1 cellular context compared by ENCODE assay signal in the genomic region with DNA sequence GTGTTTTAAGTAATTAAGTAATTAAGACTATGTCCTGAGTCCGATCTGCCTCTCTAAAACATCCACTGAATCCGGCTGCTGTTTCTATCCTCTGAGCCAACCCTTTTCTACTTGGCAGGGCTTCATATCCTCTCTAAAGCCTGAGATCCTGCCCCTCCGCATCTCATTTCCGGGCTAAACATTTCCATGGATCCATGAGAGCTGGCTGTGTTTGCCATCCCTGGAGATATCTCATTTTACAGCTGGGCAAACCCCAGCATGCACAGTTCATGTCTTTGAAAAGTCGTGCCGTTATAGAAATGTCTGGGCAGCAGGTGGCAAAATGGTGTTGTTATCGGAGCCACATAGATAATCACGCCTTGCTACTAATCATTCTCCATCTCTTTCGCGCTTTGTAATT.
TF ChIP-seq lines count a peak whose summit lies in the region.

No MANE protein-coding gene starts in this region.

TF ChIP-seq in H1, 55 proteins besides CTCF, POLR2A, EP300 and RAD21 (continued from another document):
- no peak for TF ChIP-seq TEAD4 (IDR thresholded peaks at IDR 0.05; ENCODE audit: low read depth, low read length)
- TF ChIP-seq RNF2 (IDR thresholded peaks at IDR 0.05; ENCODE audit: borderline replicate concordance, low read depth, low read length, missing control alignments, poor library complexity, severe bottlenecking): no peak
- no peak for TF ChIP-seq CTBP2 (IDR thresholded peaks at IDR 0.05; ENCODE audit: borderline replicate concordance, insufficient read depth, insufficient read length, low read length)
- TF ChIP-seq, protein P1, sequence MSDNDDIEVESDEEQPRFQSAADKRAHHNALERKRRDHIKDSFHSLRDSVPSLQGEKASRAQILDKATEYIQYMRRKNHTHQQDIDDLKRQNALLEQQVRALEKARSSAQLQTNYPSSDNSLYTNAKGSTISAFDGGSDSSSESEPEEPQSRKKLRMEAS (IDR thresholded peaks at IDR 0.05): no peak
